Comparison of ENCODE assay signal across 21 cellular contexts in the genomic region with DNA sequence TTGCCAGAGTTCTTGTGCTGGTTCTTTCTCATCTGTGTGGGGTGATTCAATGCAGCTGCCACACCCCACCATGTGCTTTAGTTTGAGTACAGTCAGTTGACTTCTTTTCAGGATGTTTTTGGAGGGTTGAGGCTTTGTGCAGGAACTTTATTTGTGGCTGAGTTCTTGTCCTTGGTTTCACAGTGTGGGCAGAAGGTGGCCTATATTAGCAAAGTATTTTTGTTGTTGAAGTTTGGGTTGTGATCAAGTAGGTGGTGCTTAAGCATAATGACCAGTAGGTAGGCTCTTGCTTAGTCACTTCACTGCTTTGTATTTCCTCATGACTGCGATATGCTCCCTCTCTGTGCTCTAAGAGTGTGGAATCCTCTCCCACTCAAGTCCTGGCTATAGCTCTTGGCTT.
A peak's percentile ranks its signal among the peaks of the same experiment; 100 is the strongest.
DNase-seq lines count a peak whose midpoint lies in the region; ATAC-seq and TF ChIP-seq lines count a peak whose summit lies in the region.
"Had no signal": no experiment of that assay in that cellular context is flagged by ENCODE, and none has a peak within 500 bp of the region (broad histone marks: within the 10 kb centered on the region; RNA-seq: fewer than 3 reads in every experiment).

No MANE protein-coding gene starts in this region.

- H3K36me3 Mint-ChIP-seq in activated CD4-positive, alpha-beta memory T cell treated with anti-CD3 and anti-CD28 coated beads for 36 hours = no peaks in the 10 kb centered on the region
- H3K36me3 Mint-ChIP-seq in endothelial cell (ENCODE audit: low read depth, unreplicated experiment) = peaks cover 3% of the 10 kb centered on the region

- H3K27me3 ChIP-seq in SU-DHL-6 (ENCODE audit: low read length) (no peaks in the 10 kb centered on the region), lower lobe of right lung (ENCODE audit: low read depth) (no peaks in the 10 kb centered on the region)
- H3K27me3 ChIP-seq: heart right ventricle had no signal

- H3K9ac ChIP-seq in SU-DHL-6 (ENCODE audit: low read length) = peak overlapping the region; percentile 56
- H3K9ac ChIP-seq: KMS-11 had no signal

- H3K9me3 ChIP-seq in SU-DHL-6 (ENCODE audit: insufficient read depth, low read length) = no peaks in the 10 kb centered on the region
- H3K9me3 ChIP-seq in lower lobe of right lung = peaks cover 7% of the 10 kb centered on the region

- no peaks in the 10 kb centered on the region for H3K9me2 ChIP-seq in SU-DHL-6 (replicated peaks; ENCODE audit: insufficient read depth, low read length)

- no peaks in the 10 kb centered on the region for H3K27me3 Mint-ChIP-seq in activated CD4-positive, alpha-beta memory T cell treated with anti-CD3 and anti-CD28 coated beads for 36 hours
- peaks cover 3% of the 10 kb centered on the region for H3K27me3 Mint-ChIP-seq in endothelial cell (ENCODE audit: unreplicated experiment)
- H3K27me3 Mint-ChIP-seq: type B pancreatic cell had no signal

- H3F3A ChIP-seq in SU-DHL-6 (ENCODE audit: insufficient read depth) = peaks cover 15% of the 10 kb centered on the region

- H3K9me3 Mint-ChIP-seq in activated CD4-positive, alpha-beta memory T cell treated with anti-CD3 and anti-CD28 coated beads for 36 hours = peaks cover 19% of the 10 kb centered on the region
- peaks cover 5% of the 10 kb centered on the region for H3K9me3 Mint-ChIP-seq in endothelial cell (ENCODE audit: unreplicated experiment)

- peak; percentile 26 for ATAC-seq in HG02610 (IDR thresholded peaks at IDR 0.05; ENCODE audit: unreplicated experiment)
- ATAC-seq in lower lobe of right lung = peak; percentile 36 to 62
- ATAC-seq: HCT116 had no signal

- POLR2A ChIA-PET in activated CD4-positive, alpha-beta memory T cell treated with anti-CD3 and anti-CD28 coated beads for 36 hours (lab: Charles Lee) = no interaction called here

- CTCF ChIA-PET in activated CD4-positive, alpha-beta memory T cell treated with anti-CD3 and anti-CD28 coated beads for 36 hours (lab: Charles Lee) = no interaction called here

- H3K36me3 ChIP-seq in SU-DHL-6 (ENCODE audit: low read length) (0 out of 2 replicates have a peak, but pooled peaks cover 3% of the 10 kb centered on the region), lower lobe of right lung (no peaks in the 10 kb centered on the region)
- H3K36me3 ChIP-seq: heart right ventricle had no signal

- H4K20me1 ChIP-seq in SU-DHL-6 (ENCODE audit: low read depth, low read length) = no peaks in the 10 kb centered on the region

- no peak overlapping the region for H2AFZ ChIP-seq in SU-DHL-6 (ENCODE audit: low read depth, low read length, severe bottlenecking)

- H3K4me3 ChIP-seq in SU-DHL-6 (ENCODE audit: insufficient read depth, low read length, poor library complexity, severe bottlenecking) = peak overlapping the region; percentile 26
- no peak overlapping the region for H3K4me3 ChIP-seq in lower lobe of right lung
- H3K4me3 ChIP-seq: heart right ventricle had no signal

- no peak for TF ChIP-seq CTCF in GM10266 (IDR thresholded peaks at IDR 0.05; ENCODE audit: control insufficient read depth, insufficient read depth, low read depth, missing control alignments)
- no peak for TF ChIP-seq CTCF in SU-DHL-6 (IDR thresholded peaks at IDR 0.05; ENCODE audit: insufficient read depth, low read length, poor library complexity, severe bottlenecking)
- TF ChIP-seq CTCF in lower lobe of right lung (IDR thresholded peaks at IDR 0.05) = no peak
- no peak for TF ChIP-seq CTCF in endothelial cell (IDR thresholded peaks at IDR 0.05; ENCODE audit: unreplicated experiment)

- H3K27ac Mint-ChIP-seq in activated CD4-positive, alpha-beta memory T cell treated with anti-CD3 and anti-CD28 coated beads for 36 hours = no peak overlapping the region
- H3K27ac Mint-ChIP-seq in endothelial cell (ENCODE audit: unreplicated experiment) = no peak overlapping the region
- H3K27ac Mint-ChIP-seq: T-helper 2 cell treated with Interferon-gamma antibody and Interleukin-4, amounts not matched to agents 5 μg/mL and 100 μg/mL, for 36 hours; type B pancreatic cell had no signal

- peaks cover 3% of the 10 kb centered on the region for H3K4me1 ChIP-seq in lower lobe of right lung

- H3K4me3 Mint-ChIP-seq in activated CD4-positive, alpha-beta memory T cell treated with anti-CD3 and anti-CD28 coated beads for 36 hours = no peak overlapping the region
- no peak overlapping the region for H3K4me3 Mint-ChIP-seq in endothelial cell (ENCODE audit: unreplicated experiment)
- H3K4me3 Mint-ChIP-seq: T-helper 2 cell treated with Interferon-gamma antibody and Interleukin-4, amounts not matched to agents 5 μg/mL and 100 μg/mL, for 36 hours; type B pancreatic cell had no signal

- no peaks in the 10 kb centered on the region for H3K4me1 Mint-ChIP-seq in activated CD4-positive, alpha-beta memory T cell treated with anti-CD3 and anti-CD28 coated beads for 36 hours (ENCODE audit: low read depth)
- H3K4me1 Mint-ChIP-seq in endothelial cell (ENCODE audit: unreplicated experiment) = no peaks in the 10 kb centered on the region

- DNase-seq in GM10266 (ENCODE audit: extremely low spot score) = peak; percentile 5
- no peak for DNase-seq in lower lobe of right lung
- DNase-seq in activated CD4-positive, alpha-beta memory T cell treated with anti-CD3 and anti-CD28 coated beads for 36 hours = no peak
- no peak for DNase-seq in NCI-H1105 (lab: John Stamatoyannopoulos, UW)
- DNase-seq in nucleus accumbens (lab: John Stamatoyannopoulos, UW) = no peak
- DNase-seq in endothelial cell (ENCODE audit: low spot score) = no peak
- DNase-seq: activated CD4-positive, alpha-beta T cell treated with anti-CD3 and anti-CD28 coated beads, Interleukin-2, amount 50 U/mL, for 4 hours; DMS 273 treated with DMSO at 0.1 percent for 48 hours; effector memory CD4-positive, alpha-beta T cell; heart right ventricle; left cardiac atrium; NCI-H1694; NCI-H526 treated with DMSO at 0.1 percent for 48 hours; occipital lobe; stimulated activated CD4-positive, alpha-beta T cell treated with anti-CD3 and anti-CD28 coated beads, Interleukin-15, amount 100 ng/mL, for 24 hours had no signal

- intact Hi-C loops in lower lobe of right lung (cut with DNase I) = no loop called here
- intact Hi-C loops in activated CD4-positive, alpha-beta memory T cell treated with anti-CD3 and anti-CD28 coated beads for 36 hours (cut with micrococcal nuclease) = no loop called here

- H3K27ac ChIP-seq in SU-DHL-6 (ENCODE audit: low read depth, low read length) = peak overlapping the region; percentile 99
- no peak overlapping the region for H3K27ac ChIP-seq in lower lobe of right lung
- H3K27ac ChIP-seq: heart right ventricle, KMS-11 had no signal

- peaks cover 54% of the 10 kb centered on the region; the same call in 1 of the 2 replicates for H3K79me2 ChIP-seq in SU-DHL-6 (ENCODE audit: insufficient read depth, low read length)

- peak overlapping the region; percentile 63 for H3K4me2 ChIP-seq in SU-DHL-6 (ENCODE audit: low read depth, low read length, poor library complexity, severe bottlenecking)
- H3K4me2 ChIP-seq: KMS-11 had no signal
